15 cellular contexts compared by ENCODE assay signal in genomic region chr6:119148825-119149525, GRCh38.
DNase-seq lines count a peak whose midpoint lies in the region; ATAC-seq, FAIRE-seq and TF ChIP-seq lines count a peak whose summit lies in the region.
"Had no signal": no experiment of that assay in that cellular context is flagged by ENCODE, and none has a peak within 500 bp of the region (broad histone marks: within the 10 kb centered on the region; RNA-seq: fewer than 3 reads in every experiment).

No MANE protein-coding gene starts in this region.

- H3K27me3 ChIP-seq in astrocyte (ENCODE audit: insufficient read depth, low read length): no peaks in the 10 kb centered on the region
- no peaks in the 10 kb centered on the region for H3K27me3 ChIP-seq in foreskin keratinocyte
- H3K27me3 ChIP-seq: MG63 had no signal

- no peak for FAIRE-seq in astrocyte (lab: Jason Lieb, UNC)
- FAIRE-seq: H54 had no signal

- POLR2A ChIA-PET in HEK293 (lab: Yijun Ruan, JAX): interaction anchor here (1.3 kb wide), 1 partner anchor 202 kb away, joined by 5 read pairs; no protein-coding TSS in a partner anchor

- CTCF ChIA-PET in HEK293 (lab: Yijun Ruan, JAX): interaction anchor here (0.6 to 3.4 kb wide), 47 partner anchors 8 to 1707 kb away, joined by 3 to 32 read pairs (median 4); no protein-coding TSS in a partner anchor

- DNase-seq in astrocyte (ENCODE audit: low read depth): peak; percentile 85
- DNase-seq in foreskin keratinocyte: peak; percentile 83 to 91
- no peak for DNase-seq in T-helper 9 cell
- DNase-seq in SK-N-DZ (ENCODE audit: low spot score): no peak
- DNase-seq: DMS79; NCI-H2107; stimulated activated CD4-positive, alpha-beta T cell treated with anti-CD3 and anti-CD28 coated beads, Interleukin-15, amount 100 ng/mL, for 24 hours; T-helper 17 cell had no signal

- no peaks in the 10 kb centered on the region for H3K36me3 ChIP-seq in HEK293 (ENCODE audit: control insufficient read depth in 2 of 2, insufficient read depth in 1 of 2, low read length in 2 of 2)
- H3K36me3 ChIP-seq in astrocyte (ENCODE audit: insufficient read depth, low read length): no peaks in the 10 kb centered on the region
- H3K36me3 ChIP-seq: MG63 had no signal

- no peaks in the 10 kb centered on the region for H4K20me1 ChIP-seq in astrocyte (ENCODE audit: insufficient read depth, low read length)

- peak; percentile 39 for TF ChIP-seq CTCF in 22Rv1 (IDR thresholded peaks at IDR 0.05)
- TF ChIP-seq CTCF in HEK293 (tag by site-specific recombination; IDR thresholded peaks at IDR 0.05): no peak
- TF ChIP-seq CTCF in astrocyte (IDR thresholded peaks at IDR 0.05; ENCODE audit: insufficient read depth, low read depth, low read length): no peak
- no peak for TF ChIP-seq CTCF in foreskin keratinocyte (conservative IDR thresholded peaks at IDR 0.05)

- peak overlapping the region; percentile 81 for H3K9ac ChIP-seq in astrocyte (ENCODE audit: low read length)

- H3K9me3 Mint-ChIP-seq in astrocyte (ENCODE audit: unreplicated experiment): no peaks in the 10 kb centered on the region

- H3K4me1 Mint-ChIP-seq in astrocyte (ENCODE audit: low read depth, unreplicated experiment): peaks cover 34% of the 10 kb centered on the region

- H3K36me3 Mint-ChIP-seq in astrocyte (ENCODE audit: low read depth, unreplicated experiment): no peaks in the 10 kb centered on the region

- no peaks in the 10 kb centered on the region for H3K27me3 Mint-ChIP-seq in astrocyte (ENCODE audit: low read depth, unreplicated experiment)

- H3K4me3 ChIP-seq in HEK293 (ENCODE audit: low read depth, low read length) (no peak overlapping the region), astrocyte (ENCODE audit: insufficient read depth, low read depth, low read length) (peak overlapping the region; percentile 46)
- H3K4me3 ChIP-seq: MG63 had no signal

- peak overlapping the region; percentile 44 for H2AFZ ChIP-seq in astrocyte (ENCODE audit: low read depth, low read length)

- peak overlapping the region; percentile 83 for H3K4me2 ChIP-seq in astrocyte (ENCODE audit: low read length)

- H3K27ac ChIP-seq in 22Rv1 (no peak overlapping the region), HEK293 (ENCODE audit: extremely low read depth, low read depth, low read length) (no peak overlapping the region), astrocyte (ENCODE audit: low read depth, low read length) (peak overlapping the region; percentile 89), foreskin keratinocyte (peak overlapping the region; percentile 29)
- H3K27ac ChIP-seq: epithelial cell of prostate had no signal

- no peaks in the 10 kb centered on the region for H3K79me2 ChIP-seq in astrocyte (ENCODE audit: insufficient read depth, low read length)

- H3K9me3 ChIP-seq in HEK293 (ENCODE audit: control insufficient read depth, insufficient read depth, low read depth, low read length): no peaks in the 10 kb centered on the region
- no peaks in the 10 kb centered on the region for H3K9me3 ChIP-seq in astrocyte (ENCODE audit: insufficient read depth, low read depth, low read length)
- H3K9me3 ChIP-seq: MG63 had no signal

- H3K4me1 ChIP-seq in HEK293 (ENCODE audit: control insufficient read depth, insufficient read depth, low read length) (no peaks in the 10 kb centered on the region), astrocyte (ENCODE audit: insufficient read depth, low read length) (peaks cover 34% of the 10 kb centered on the region), foreskin keratinocyte (peaks cover 12% of the 10 kb centered on the region)

- peak overlapping the region; percentile 16 for H3K27ac Mint-ChIP-seq in astrocyte (ENCODE audit: unreplicated experiment)
- H3K27ac Mint-ChIP-seq: T-helper 17 cell had no signal

- H3K4me3 Mint-ChIP-seq in astrocyte (ENCODE audit: unreplicated experiment): no peak overlapping the region
- H3K4me3 Mint-ChIP-seq: T-helper 17 cell had no signal

- ATAC-seq in foreskin keratinocyte (peak; percentile 68), GM19023 (IDR thresholded peaks at IDR 0.05; ENCODE audit: unreplicated experiment) (no peak), GM19324 (IDR thresholded peaks at IDR 0.05; ENCODE audit: low FRiP score, unreplicated experiment) (no peak)
- ATAC-seq: T-helper 17 cell had no signal

TF ChIP-seq in HEK293, 187 proteins besides CTCF, POLR2A, EP300 and RAD21:
- TF ChIP-seq ZNF19 (tag by site-specific recombination; IDR thresholded peaks at IDR 0.05; ENCODE audit: low read depth) (no peak), ZBTB20 (tag by site-specific recombination; IDR thresholded peaks at IDR 0.05) (0 out of 2 replicates have a peak, but pooled peaks have one; percentile 7), SCRT1 (tag by site-specific recombination; IDR thresholded peaks at IDR 0.05; ENCODE audit: borderline replicate concordance) (no peak), ZNF701 (tag by site-specific recombination; IDR thresholded peaks at IDR 0.05) (no peak), ZNF837 (tag by site-specific recombination; IDR thresholded peaks at IDR 0.05) (no peak)
- TF ChIP-seq, protein P1, sequence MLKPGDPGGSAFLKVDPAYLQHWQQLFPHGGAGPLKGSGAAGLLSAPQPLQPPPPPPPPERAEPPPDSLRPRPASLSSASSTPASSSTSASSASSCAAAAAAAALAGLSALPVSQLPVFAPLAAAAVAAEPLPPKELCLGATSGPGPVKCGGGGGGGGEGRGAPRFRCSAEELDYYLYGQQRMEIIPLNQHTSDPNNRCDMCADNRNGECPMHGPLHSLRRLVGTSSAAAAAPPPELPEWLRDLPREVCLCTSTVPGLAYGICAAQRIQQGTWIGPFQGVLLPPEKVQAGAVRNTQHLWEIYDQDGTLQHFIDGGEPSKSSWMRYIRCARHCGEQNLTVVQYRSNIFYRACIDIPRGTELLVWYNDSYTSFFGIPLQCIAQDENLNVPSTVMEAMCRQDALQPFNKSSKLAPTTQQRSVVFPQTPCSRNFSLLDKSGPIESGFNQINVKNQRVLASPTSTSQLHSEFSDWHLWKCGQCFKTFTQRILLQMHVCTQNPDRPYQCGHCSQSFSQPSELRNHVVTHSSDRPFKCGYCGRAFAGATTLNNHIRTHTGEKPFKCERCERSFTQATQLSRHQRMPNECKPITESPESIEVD (tag by site-specific recombination; IDR thresholded peaks at IDR 0.05): no peak
TF ChIP-seq in HEK293: peak in this region for 1.

Comparison
In these comparisons a context has a peak if more than half of its experiments do, and no peak if none do; other contexts are left out.
1. H3K27ac ChIP-seq: peak in astrocyte (single experiment) and foreskin keratinocyte (single experiment); none in 22Rv1 (single experiment) and HEK293 (single experiment).
2. DNase-seq: peak in astrocyte (single experiment) and foreskin keratinocyte (2 of 2); none in T-helper 9 cell (single experiment) and SK-N-DZ (single experiment).